In the genomic region with DNA sequence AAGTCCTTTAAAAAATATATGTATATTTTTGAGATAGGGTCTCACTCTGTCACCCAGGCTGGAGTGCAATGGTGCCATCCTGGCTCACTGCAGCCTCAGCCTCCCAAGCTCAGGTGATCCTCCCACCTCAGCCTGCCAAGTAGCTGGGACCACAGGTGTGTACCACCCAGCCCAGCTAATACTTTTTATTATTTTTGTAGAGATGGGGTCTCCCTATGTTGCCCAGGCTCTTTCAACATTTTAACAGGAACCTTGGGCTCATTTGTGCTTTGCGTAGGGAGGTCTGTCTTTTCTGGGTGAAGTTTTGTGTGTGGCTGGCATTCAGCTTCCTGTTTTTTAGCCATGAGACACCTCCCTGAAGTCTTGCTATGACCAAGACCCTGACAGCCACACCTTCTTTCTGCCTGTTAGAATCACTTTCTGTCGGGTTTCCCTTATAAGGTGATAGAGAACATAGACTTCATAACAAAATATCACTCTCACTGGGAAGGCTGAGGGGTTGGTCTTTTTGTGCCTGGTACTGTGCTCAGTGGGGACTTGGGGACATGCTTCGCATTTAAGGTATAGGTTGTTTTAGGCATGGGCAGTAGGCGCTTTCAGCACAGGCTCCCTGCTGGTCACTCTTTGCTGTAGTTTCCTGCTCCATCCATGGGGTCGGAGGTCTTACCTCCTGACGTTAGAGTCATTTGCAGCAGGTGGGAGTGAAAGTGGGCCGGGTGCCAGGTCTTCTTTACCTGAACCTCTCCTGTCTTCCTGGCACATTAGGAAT, we compare ENCODE assay signal across 8 cellular contexts. TPM values are rescaled to one million over a fixed set of nuclear protein-coding genes. Genes with fewer than 3 reads are reported as not detected.
DNase-seq lines count a peak whose midpoint lies in the region; ATAC-seq and TF ChIP-seq lines count a peak whose summit lies in the region.

No MANE protein-coding gene starts in this region.

- no peak overlapping the region for H2BK5ac ChIP-seq in mesenchymal stem cell (ENCODE audit: low read depth, low read length, poor library complexity, severe bottlenecking)

- H3K9ac ChIP-seq in mesenchymal stem cell (ENCODE audit: low read length), result peak overlapping the region; percentile 71

- H3K27me3 ChIP-seq in mesenchymal stem cell (ENCODE audit: control insufficient read depth in 1 of 2, insufficient read depth in 1 of 2, low read length in 2 of 2), result no peaks in the 10 kb centered on the region

- DNase-seq in MV-4-11 (lab: John Stamatoyannopoulos, UW), result peak; percentile 81
- no peak for DNase-seq in mesenchymal stem cell
- DNase-seq in COLO668 (lab: John Stamatoyannopoulos, UW; ENCODE audit: unreplicated experiment), result no peak
- no peak for DNase-seq in T1000 (lab: John Stamatoyannopoulos, UW)
- DNase-seq in HEK293T (ENCODE audit: extremely low spot score), result no peak
- DNase-seq in UCSD-AML1 (lab: John Stamatoyannopoulos, UW; ENCODE audit: unreplicated experiment), result no peak

- no peak overlapping the region for H3K14ac ChIP-seq in mesenchymal stem cell (ENCODE audit: low read length in 2 of 2)

- H3K79me1 ChIP-seq in mesenchymal stem cell (replicated peaks; ENCODE audit: low read length, poor library complexity, severe bottlenecking), result peaks cover 19% of the 10 kb centered on the region

- POLR2A ChIA-PET in HEK293T (lab: Yijun Ruan, JAX), result no interaction called here

- H3K4me2 ChIP-seq in mesenchymal stem cell (ENCODE audit: low read length, poor library complexity, severe bottlenecking), result no peak overlapping the region

- peaks cover 14% of the 10 kb centered on the region for H3K4me1 ChIP-seq in mesenchymal stem cell (ENCODE audit: control insufficient read depth, insufficient read depth, low read depth, low read length)

- H2AK5ac ChIP-seq in mesenchymal stem cell (ENCODE audit: low read length, severe bottlenecking), result no peak overlapping the region

- H3K4ac ChIP-seq in mesenchymal stem cell (ENCODE audit: low read depth in 1 of 2, low read length in 2 of 2), result no peak overlapping the region

- no peak overlapping the region for H2BK120ac ChIP-seq in mesenchymal stem cell (ENCODE audit: low read depth, low read length)

- H2AFZ ChIP-seq in mesenchymal stem cell (ENCODE audit: low read depth, low read length), result no peak overlapping the region

- no peaks in the 10 kb centered on the region for H3K9me3 ChIP-seq in mesenchymal stem cell (ENCODE audit: control insufficient read depth, low read length)

- H3K4me3 ChIP-seq in mesenchymal stem cell (ENCODE audit: insufficient read depth in 1 of 2, low read depth in 1 of 2, low read length in 2 of 2), result no peak overlapping the region

- H2BK15ac ChIP-seq in mesenchymal stem cell (ENCODE audit: low read depth, poor library complexity, severe bottlenecking), result peak overlapping the region; percentile 41

- no peak overlapping the region for H3K23ac ChIP-seq in mesenchymal stem cell (ENCODE audit: low read length in 2 of 2)

- no peak overlapping the region for H3K27ac ChIP-seq in mesenchymal stem cell (ENCODE audit: low read length, poor library complexity, severe bottlenecking)

- no peak overlapping the region for H4K8ac ChIP-seq in mesenchymal stem cell (ENCODE audit: low read length)

- CTCF ChIA-PET in HEK293T (lab: Yijun Ruan, JAX), result no interaction called here

- no peak overlapping the region for H4K91ac ChIP-seq in mesenchymal stem cell (ENCODE audit: low read length)

- WGBS in mesenchymal stem cell, result 93% methylated on average over 6 of the region's 7 CpGs

- no peak overlapping the region for H3K18ac ChIP-seq in mesenchymal stem cell (ENCODE audit: low read depth in 1 of 2, low read length in 2 of 2)

- no peaks in the 10 kb centered on the region for H3K36me3 ChIP-seq in mesenchymal stem cell (ENCODE audit: control insufficient read depth in 1 of 2, insufficient read depth in 2 of 2, low read depth in 1 of 2, low read length in 2 of 2)

- ATAC-seq in GM18508 (IDR thresholded peaks at IDR 0.05; ENCODE audit: insufficient read depth, unreplicated experiment), result peak; percentile 81
- peak; percentile 59 for ATAC-seq in GM21723 (IDR thresholded peaks at IDR 0.05; ENCODE audit: unreplicated experiment)

- H2BK12ac ChIP-seq in mesenchymal stem cell (ENCODE audit: low read length in 2 of 2), result no peak overlapping the region

TF ChIP-seq in HEK293T, 16 proteins besides CTCF, POLR2A, EP300 and RAD21:
- TF ChIP-seq SUZ12 (IDR thresholded peaks at IDR 0.05) (no peak), TARDBP (IDR thresholded peaks at IDR 0.05) (no peak), SP1 (IDR thresholded peaks at IDR 0.05) (no peak), BHLHE40 (IDR thresholded peaks at IDR 0.05; ENCODE audit: borderline replicate concordance) (no peak), ELF4 (IDR thresholded peaks at IDR 0.05) (no peak), FOXK2 (IDR thresholded peaks at IDR 0.05) (no peak), FOXM1 (IDR thresholded peaks at IDR 0.05; ENCODE audit: borderline replicate concordance) (no peak)
- TF ChIP-seq, protein P1, sequence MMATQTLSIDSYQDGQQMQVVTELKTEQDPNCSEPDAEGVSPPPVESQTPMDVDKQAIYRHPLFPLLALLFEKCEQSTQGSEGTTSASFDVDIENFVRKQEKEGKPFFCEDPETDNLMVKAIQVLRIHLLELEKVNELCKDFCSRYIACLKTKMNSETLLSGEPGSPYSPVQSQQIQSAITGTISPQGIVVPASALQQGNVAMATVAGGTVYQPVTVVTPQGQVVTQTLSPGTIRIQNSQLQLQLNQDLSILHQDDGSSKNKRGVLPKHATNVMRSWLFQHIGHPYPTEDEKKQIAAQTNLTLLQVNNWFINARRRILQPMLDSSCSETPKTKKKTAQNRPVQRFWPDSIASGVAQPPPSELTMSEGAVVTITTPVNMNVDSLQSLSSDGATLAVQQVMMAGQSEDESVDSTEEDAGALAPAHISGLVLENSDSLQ (IDR thresholded peaks at IDR 0.05), result no peak
TF ChIP-seq in HEK293T: peak in this region for 0.

RNA-seq across cellular contexts. Expression of a gene that starts 3.4 kb away (rescaled TPM):
- 128 TPM for polyA plus RNA-seq in mesenchymal stem cell (2013, experiment 1 of 2)
- polyA plus RNA-seq in mesenchymal stem cell (2013, experiment 2 of 2), result 128 TPM
